Comparison of ENCODE assay signal across 1 cellular context in the genomic region with DNA sequence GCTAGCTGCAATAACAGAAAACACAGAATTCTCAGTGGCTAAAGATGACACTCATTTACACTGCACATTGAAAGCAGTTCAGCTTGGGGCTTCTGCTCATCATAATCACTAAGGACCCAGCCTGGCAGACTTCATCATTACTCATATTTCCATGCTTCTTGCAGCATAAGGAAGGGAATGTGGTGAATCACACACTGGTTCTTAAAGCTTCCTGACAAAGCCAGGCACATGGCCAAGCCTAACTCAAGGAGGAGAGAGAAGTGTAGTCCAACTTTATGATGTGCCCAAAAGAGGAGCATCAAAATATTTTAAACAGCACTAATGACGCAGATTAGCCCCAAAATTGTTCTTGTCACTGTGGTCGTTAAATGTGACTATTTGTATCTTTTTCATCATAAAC.
TF ChIP-seq lines count a peak whose summit lies in the region.

No MANE protein-coding gene starts in this region.

TF ChIP-seq in H1, 55 proteins besides CTCF, POLR2A, EP300 and RAD21 (continued from another document):
- TF ChIP-seq CHD7 (IDR thresholded peaks at IDR 0.05; ENCODE audit: insufficient replicate concordance, low read length) (no peak), GTF2F1 (IDR thresholded peaks at IDR 0.05; ENCODE audit: borderline replicate concordance, low read depth, low read length) (no peak), JUN (IDR thresholded peaks at IDR 0.05; ENCODE audit: low read depth, low read length) (no peak), EGR1 (IDR thresholded peaks at IDR 0.05; ENCODE audit: borderline replicate concordance, low read depth, low read length) (no peak)
TF ChIP-seq in H1: peak in this region for 0.
